18 cellular contexts compared by ENCODE assay signal in the genomic region with DNA sequence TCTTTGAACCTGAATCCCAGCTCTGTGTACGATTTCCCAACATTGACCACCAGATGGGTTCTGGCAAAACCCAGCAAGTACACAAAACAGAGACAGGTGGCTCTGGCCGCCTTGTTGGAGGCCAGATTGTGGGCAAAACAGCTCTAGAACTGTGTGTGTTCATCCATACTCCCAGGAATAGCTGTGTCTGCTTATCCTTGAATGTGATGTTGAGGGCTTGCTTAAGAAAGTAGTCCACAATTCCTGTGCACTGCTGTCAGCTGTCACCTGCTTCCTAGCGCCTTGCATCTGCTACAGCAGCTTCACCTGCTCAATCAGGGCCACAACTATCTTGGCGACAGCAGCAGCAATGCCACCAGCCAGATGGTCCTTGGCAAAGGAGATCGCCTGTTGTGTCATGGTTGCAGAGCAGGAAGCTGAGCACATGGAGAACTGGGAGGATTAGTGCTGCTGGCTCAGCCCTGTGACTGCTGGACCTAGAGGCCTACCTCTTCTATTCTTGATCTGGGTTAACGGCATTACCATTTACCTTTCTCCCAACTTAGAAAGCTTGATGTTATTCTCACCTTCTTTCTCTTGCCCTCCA.
"Had no signal": no experiment of that assay in that cellular context is flagged by ENCODE, and none has a peak within 500 bp of the region (broad histone marks: within the 10 kb centered on the region; RNA-seq: fewer than 3 reads in every experiment).

No MANE protein-coding gene starts in this region.

- H3K4me3 ChIP-seq: prostate gland, testis, uterus had no signal

- H3K4me3 Mint-ChIP-seq: activated naive CD4-positive, alpha-beta T cell treated with anti-CD3 and anti-CD28 coated beads, Interleukin-2, amount 10 ng/mL, durations not matched to agents 7 days and 5 days; central memory CD8-positive, alpha-beta T cell; memory B cell; natural killer cell treated with Interleukin-12 subunit alpha and Interleukin-12 subunit beta and Interleukin-15 and Interleukin-18, amount 100 ng/mL, for 72 hours; stimulated activated naive CD8-positive, alpha-beta T cell treated with anti-CD3 and anti-CD28 coated beads, Interleukin-15, Interleukin-2, amounts not matched to agents 100 ng/mL and 50 ng/mL, for 24 hours; T-helper 17 cell had no signal

- H3K36me3 Mint-ChIP-seq: memory B cell; natural killer cell treated with Interleukin-12 subunit alpha and Interleukin-12 subunit beta and Interleukin-15 and Interleukin-18, amount 100 ng/mL, for 72 hours had no signal

- H3K27ac ChIP-seq: testis, uterus had no signal

- ATAC-seq: natural killer cell treated with Interleukin-12 subunit alpha and Interleukin-12 subunit beta and Interleukin-15 and Interleukin-18, amount 100 ng/mL, for 72 hours; T-helper 17 cell had no signal

- H3K36me3 ChIP-seq: prostate gland, uterus had no signal

- FAIRE-seq: TTC549 had no signal

- H3K27ac Mint-ChIP-seq: activated naive CD4-positive, alpha-beta T cell treated with anti-CD3 and anti-CD28 coated beads, Interleukin-2, amount 10 ng/mL, durations not matched to agents 7 days and 5 days; activated T-helper 2 cell treated with anti-CD3 and anti-CD28 coated beads, Interferon-gamma antibody, Interleukin-2, Interleukin-4, amounts not matched to agents 10 μg/mL and 5 μg/mL and 100 μg/mL, durations not matched to agents 14 hours and 24 hours and 36 hours; memory B cell; natural killer cell treated with Interleukin-12 subunit alpha and Interleukin-12 subunit beta and Interleukin-15 and Interleukin-18, amount 100 ng/mL, for 72 hours; stimulated activated naive CD8-positive, alpha-beta T cell treated with anti-CD3 and anti-CD28 coated beads, Interleukin-15, Interleukin-2, amounts not matched to agents 100 ng/mL and 50 ng/mL, for 24 hours; T-helper 17 cell had no signal

- H3K27me3 ChIP-seq: testis, uterus had no signal

- H3K4me1 ChIP-seq: testis, uterus had no signal

- H3K9me3 Mint-ChIP-seq: activated naive CD4-positive, alpha-beta T cell treated with anti-CD3 and anti-CD28 coated beads, Interleukin-2, amount 10 ng/mL, durations not matched to agents 7 days and 5 days; activated T-helper 2 cell treated with anti-CD3 and anti-CD28 coated beads, Interferon-gamma antibody, Interleukin-2, Interleukin-4, amounts not matched to agents 10 μg/mL and 5 μg/mL and 100 μg/mL, durations not matched to agents 14 hours and 24 hours and 36 hours; central memory CD8-positive, alpha-beta T cell; memory B cell; natural killer cell treated with Interleukin-12 subunit alpha and Interleukin-12 subunit beta and Interleukin-15 and Interleukin-18, amount 100 ng/mL, for 72 hours had no signal

- DNase-seq: activated CD4-positive, alpha-beta T cell treated with anti-CD3 and anti-CD28 coated beads, Interleukin-2, amount 50 U/mL, for 1 hour; activated CD4-positive, CD25-positive, alpha-beta regulatory T cell; activated naive CD4-positive, alpha-beta T cell treated with anti-CD3 and anti-CD28 coated beads, Interleukin-2, amount 10 ng/mL, durations not matched to agents 7 days and 5 days; activated T-cell treated with anti-CD3 and anti-CD28 coated beads for 4 hours; dermis blood vessel endothelial cell; nucleus accumbens; stimulated activated CD4-positive, alpha-beta T cell treated with anti-CD3 and anti-CD28 coated beads, Interleukin-15, amount 100 ng/mL, for 24 hours; stimulated activated CD4-positive, alpha-beta T cell treated with anti-CD3 and anti-CD28 coated beads, Interleukin-4, amount 100 ng/mL, for 24 hours; T-helper 17 cell; testis; uterus had no signal

- H3K9me3 ChIP-seq: prostate gland, testis, uterus had no signal
